22 cellular contexts compared by ENCODE assay signal in the genomic region with DNA sequence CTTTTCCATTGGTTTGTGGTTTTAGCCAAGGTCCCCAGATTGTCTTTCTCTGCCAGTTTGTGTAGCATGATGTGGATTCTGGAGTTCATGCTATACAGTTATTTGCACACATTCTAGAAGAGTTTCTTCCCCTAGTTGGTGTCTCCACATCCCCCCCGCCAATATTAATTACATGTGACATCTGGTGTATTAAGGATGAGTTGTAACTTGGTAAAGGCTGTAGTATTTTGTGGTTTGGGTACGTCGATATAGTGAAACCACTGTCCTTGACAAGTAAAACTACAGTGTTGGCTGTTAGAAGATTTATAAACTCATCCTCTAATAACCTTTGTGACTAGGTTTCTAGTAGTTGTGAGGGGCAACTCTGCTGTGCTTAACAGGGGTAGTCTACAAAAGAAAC. TPM values are rescaled to one million over a fixed set of nuclear protein-coding genes. Genes with fewer than 3 reads are reported as not detected.
DNase-seq lines count a peak whose midpoint lies in the region; ATAC-seq, FAIRE-seq and TF ChIP-seq lines count a peak whose summit lies in the region.
"Had no signal": no experiment of that assay in that cellular context is flagged by ENCODE, and none has a peak within 500 bp of the region (broad histone marks: within the 10 kb centered on the region; RNA-seq: fewer than 3 reads in every experiment).

No MANE protein-coding gene starts in this region.

- TF ChIP-seq POLR2A in IMR-90 (IDR thresholded peaks at IDR 0.05; ENCODE audit: low read depth, low read length): no peak
- no peak for TF ChIP-seq POLR2A in GM12878 (IDR thresholded peaks at IDR 0.05; ENCODE audit: low read depth, low read length)

- H3K27me3 ChIP-seq in BLaER1 (no peaks in the 10 kb centered on the region), IMR-90 (ENCODE audit: control insufficient read depth, insufficient read depth, low read length) (no peaks in the 10 kb centered on the region), GM12878 (replicated peaks in 1 of 2; ENCODE audit: control insufficient read depth in 2 of 2, insufficient read depth in 2 of 2, low read length in 1 of 2) (no peaks in the 10 kb centered on the region)
- H3K27me3 ChIP-seq: right atrium auricular region, SJSA1 had no signal

- no peak overlapping the region for H3K18ac ChIP-seq in IMR-90 (ENCODE audit: low read depth, low read length)

- RAD21 ChIA-PET in GM12878 (lab: Charles Lee; ENCODE audit: unreplicated experiment): no interaction called here

- TF ChIP-seq EP300 in GM12878 (IDR thresholded peaks at IDR 0.05; ENCODE audit: borderline replicate concordance in 1 of 2, control insufficient read depth in 1 of 2, low read depth in 2 of 2, low read length in 2 of 2): no peak

- H3K9me3 ChIP-seq in BLaER1 (no peaks in the 10 kb centered on the region), IMR-90 (ENCODE audit: control insufficient read depth, insufficient read depth, low read length) (no peaks in the 10 kb centered on the region), GM12878 (replicated peaks; ENCODE audit: control insufficient read depth, insufficient read depth, low read length) (no peaks in the 10 kb centered on the region)
- H3K9me3 ChIP-seq: lower lobe of right lung, right atrium auricular region, SJSA1 had no signal

- no peak overlapping the region for H2BK5ac ChIP-seq in IMR-90 (ENCODE audit: low read depth, low read length, poor library complexity, severe bottlenecking)

- no peaks in the 10 kb centered on the region for H3K9me3 Mint-ChIP-seq in natural killer cell treated with Interleukin-12 subunit alpha and Interleukin-12 subunit beta and Interleukin-15 and Interleukin-18, amount 100 ng/mL, for 72 hours
- H3K9me3 Mint-ChIP-seq: activated naive CD4-positive, alpha-beta T cell treated with anti-CD3 and anti-CD28 coated beads, Interleukin-2, amount 50 U/mL, for 24 hours; brain; dendritic cell treated with granulocyte-macrophage colony-stimulating factor and Interleukin-4, amounts not matched to agents 40 ng/mL and 50 ng/mL, for 4 days; H9 had no signal

- H3K23ac ChIP-seq in IMR-90 (ENCODE audit: low read depth, low read length): peak overlapping the region; percentile 31; the same call in 1 of the 2 replicates

- H3K14ac ChIP-seq in IMR-90 (replicated peaks; ENCODE audit: low read depth, low read length): no peak overlapping the region

- H3K9ac ChIP-seq in BLaER1 (no peak overlapping the region), IMR-90 (ENCODE audit: low read depth, low read length) (no peak overlapping the region), GM12878 (ENCODE audit: control insufficient read depth, insufficient read depth, low read length) (no peak overlapping the region)

- H4K5ac ChIP-seq in IMR-90 (ENCODE audit: low read depth, low read length): no peak overlapping the region

- no peak overlapping the region for H2BK20ac ChIP-seq in IMR-90 (ENCODE audit: low read depth, low read length)

- H3K79me2 ChIP-seq in GM12878 (ENCODE audit: control insufficient read depth, insufficient read depth, low read length): no peaks in the 10 kb centered on the region

- SMC1A ChIA-PET in GM12878 (lab: Charles Lee; ENCODE audit: uncharacterized antibody, unreplicated experiment): no interaction called here

- H3K4me2 ChIP-seq in BLaER1 (no peak overlapping the region), IMR-90 (ENCODE audit: low read depth, low read length) (no peak overlapping the region), GM12878 (ENCODE audit: control insufficient read depth, insufficient read depth) (peak overlapping the region; percentile 38; the same call in 1 of the 2 replicates)

- H3K27ac ChIP-seq in BLaER1 (peak overlapping the region; percentile 1; the same call in 1 of the 2 replicates), IMR-90 (ENCODE audit: insufficient read depth, low read length) (no peak overlapping the region), GM12878 (ENCODE audit: control insufficient read depth, insufficient read depth) (no peak overlapping the region)
- H3K27ac ChIP-seq: lower lobe of right lung, right atrium auricular region, SJSA1, WERI-Rb-1 had no signal

- no peak overlapping the region for H3K4ac ChIP-seq in IMR-90 (ENCODE audit: low read depth, low read length)

- peaks cover 24% of the 10 kb centered on the region for H3K4me1 ChIP-seq in BLaER1
- H3K4me1 ChIP-seq in IMR-90 (ENCODE audit: control insufficient read depth, insufficient read depth, low read length): peaks cover 5% of the 10 kb centered on the region
- peaks cover 15% of the 10 kb centered on the region for H3K4me1 ChIP-seq in GM12878 (ENCODE audit: control insufficient read depth, insufficient read depth, low read length)
- H3K4me1 ChIP-seq: lower lobe of right lung, right atrium auricular region, SJSA1 had no signal

- no peak for FAIRE-seq in GM12878 (lab: Jason Lieb, UNC)
- FAIRE-seq: islet of Langerhans had no signal

- H2BK120ac ChIP-seq in IMR-90 (ENCODE audit: low read depth, low read length): no peak overlapping the region

- H3K4me1 Mint-ChIP-seq in natural killer cell treated with Interleukin-12 subunit alpha and Interleukin-12 subunit beta and Interleukin-15 and Interleukin-18, amount 100 ng/mL, for 72 hours (ENCODE audit: low read depth in 2 of 2): peaks cover 13% of the 10 kb centered on the region in 2 donors
- H3K4me1 Mint-ChIP-seq: activated naive CD4-positive, alpha-beta T cell treated with anti-CD3 and anti-CD28 coated beads, Interleukin-2, amount 50 U/mL, for 24 hours; brain had no signal

- TF ChIP-seq RAD21 in IMR-90 (IDR thresholded peaks at IDR 0.05; ENCODE audit: low read length) (no peak), GM12878 (IDR thresholded peaks at IDR 0.05; ENCODE audit: insufficient read depth, low read depth, low read length) (no peak)

- peak; percentile 3 for DNase-seq in IMR-90
- DNase-seq in GM12878 (ENCODE audit: low read depth, low spot score): no peak
- DNase-seq in natural killer cell treated with Interleukin-12 subunit alpha and Interleukin-12 subunit beta and Interleukin-15 and Interleukin-18, amount 100 ng/mL, for 72 hours (ENCODE audit: low spot score): no peak
- no peak for DNase-seq in DMS153 treated with DMSO at 0.1 percent for 48 hours (lab: John Stamatoyannopoulos, UW; ENCODE audit: unreplicated experiment)
- DNase-seq in midbrain (lab: John Stamatoyannopoulos, UW): no peak
- no peak for DNase-seq in medulla oblongata (ENCODE audit: extremely low spot score)
- DNase-seq: DMS79 treated with DMSO at 0.1 percent for 48 hours, H9, KBM-7, lower lobe of right lung, NCI-H1694 treated with DMSO at 0.1 percent for 48 hours, NCI-H2227 treated with DMSO at 0.1 percent for 48 hours, NCI-H82, WERI-Rb-1 had no signal

- H2AK5ac ChIP-seq in IMR-90 (ENCODE audit: low read depth, low read length): no peak overlapping the region

- H3K9me1 ChIP-seq in IMR-90 (ENCODE audit: insufficient read depth, low read length): no peaks in the 10 kb centered on the region

- H4K8ac ChIP-seq in IMR-90 (ENCODE audit: low read depth in 2 of 2, low read length in 2 of 2): no peak overlapping the region

- TF ChIP-seq CTCF in IMR-90 (conservative IDR thresholded peaks at IDR 0.05; ENCODE audit: low read depth, low read length): no peak
- TF ChIP-seq CTCF in GM12878 (IDR thresholded peaks at IDR 0.05 in 2 of 3, conservative IDR thresholded peaks at IDR 0.05 in 1 of 3; ENCODE audit: control insufficient read depth in 2 of 3, extremely low read depth in 1 of 3, insufficient read depth in 1 of 3, low read depth in 3 of 3, low read length in 3 of 3): no peak

- POLR2A ChIA-PET in IMR-90 (lab: Charles Lee; ENCODE audit: unreplicated experiment): no interaction called here
- POLR2A ChIA-PET in GM12878 (lab: Charles Lee): no interaction called here

- peak overlapping the region; percentile 48 to 57 for H3K27ac Mint-ChIP-seq in natural killer cell treated with Interleukin-12 subunit alpha and Interleukin-12 subunit beta and Interleukin-15 and Interleukin-18, amount 100 ng/mL, for 72 hours
- H3K27ac Mint-ChIP-seq: activated naive CD4-positive, alpha-beta T cell treated with anti-CD3 and anti-CD28 coated beads, Interleukin-2, amount 50 U/mL, for 24 hours; dendritic cell treated with granulocyte-macrophage colony-stimulating factor and Interleukin-4, amounts not matched to agents 40 ng/mL and 50 ng/mL, for 4 days had no signal

- CTCF ChIA-PET in IMR-90 (lab: Yijun Ruan, JAX): interaction anchor here (0.7 to 0.9 kb wide), 2 partner anchors 13 to 20 kb away, joined by 3 to 4 read pairs; no protein-coding TSS in a partner anchor
- CTCF ChIA-PET in GM12878 (lab: Yijun Ruan, JAX): interaction anchor here (0.6 to 0.8 kb wide), 2 partner anchors 106 to 228 kb away, joined by 3 to 5 read pairs; no protein-coding TSS in a partner anchor

- H4K91ac ChIP-seq in IMR-90 (ENCODE audit: insufficient read depth, low read depth, low read length): no peak overlapping the region

- dilution Hi-C loops in IMR-90 (cut with HindIII; ENCODE audit: low sequenced_read_pairs, unreplicated experiment): no loop called here

- BruUV-seq in IMR-90 (replicated peaks; lab: Mats Ljungman, UMichigan) (no TSS peak), GM12878 (replicated peaks; lab: Mats Ljungman, UMichigan) (no TSS peak)

- H2AK9ac ChIP-seq in IMR-90 (replicated peaks; ENCODE audit: low read depth, low read length, poor library complexity): no peak overlapping the region

- H2BK15ac ChIP-seq in IMR-90 (ENCODE audit: low read depth, low read length): no peak overlapping the region

- peaks cover 5% of the 10 kb centered on the region for H3K36me3 Mint-ChIP-seq in natural killer cell treated with Interleukin-12 subunit alpha and Interleukin-12 subunit beta and Interleukin-15 and Interleukin-18, amount 100 ng/mL, for 72 hours

- no CpG with 5 or more reads among the region's 3 CpGs for WGBS in IMR-90 (ENCODE audit: extremely low coverage in 2 of 2, insufficient read length in 1 of 2), 2 experiments
- 96% methylated on average over 3 of the region's 3 CpGs for WGBS in GM12878 (ENCODE audit: insufficient coverage, insufficient replicate concordance, low lambda C conversion rate, missing lambda C conversion rate)

- H3K4me3 ChIP-seq in BLaER1 (no peak overlapping the region), IMR-90 (ENCODE audit: insufficient read depth, low read depth, low read length) (no peak overlapping the region), GM12878 (no peak overlapping the region)
- H3K4me3 ChIP-seq: lower lobe of right lung, right atrium auricular region, SJSA1 had no signal

- peaks cover 13 to 25% of the 10 kb centered on the region in 2 experiments for H3K79me1 ChIP-seq in IMR-90 (ENCODE audit: low read depth in 1 of 2, low read length in 2 of 2)

- ATAC-seq in IMR-90 (ENCODE audit: low read depth): no peak
- ATAC-seq in GM12878: peak; percentile 27; the same call in 2 of the 3 replicates
- ATAC-seq in natural killer cell treated with Interleukin-12 subunit alpha and Interleukin-12 subunit beta and Interleukin-15 and Interleukin-18, amount 100 ng/mL, for 72 hours: no peak
- no peak for ATAC-seq in GM19351 (IDR thresholded peaks at IDR 0.05; ENCODE audit: unreplicated experiment)

- H4K20me1 ChIP-seq in BLaER1 (peaks cover 27% of the 10 kb centered on the region), IMR-90 (ENCODE audit: insufficient read depth, low read length) (peaks cover 3% of the 10 kb centered on the region; the same call in 1 of the 2 replicates), GM12878 (ENCODE audit: control insufficient read depth, insufficient read depth) (no peaks in the 10 kb centered on the region)

- intact Hi-C loops in IMR-90 (cut with micrococcal nuclease): no loop called here
- intact Hi-C loops in GM12878 (cut with micrococcal nuclease; ENCODE audit: unreplicated experiment): no loop called here

- peaks cover 95% of the 10 kb centered on the region for H3K36me3 ChIP-seq in BLaER1
- peaks cover 35% of the 10 kb centered on the region for H3K36me3 ChIP-seq in IMR-90 (ENCODE audit: control insufficient read depth, insufficient read depth, low read length)
- peaks cover 12 to 22% of the 10 kb centered on the region in 2 experiments for H3K36me3 ChIP-seq in GM12878 (ENCODE audit: control insufficient read depth in 2 of 2, insufficient read depth in 2 of 2, low read length in 1 of 2)

- no peak overlapping the region for H3K56ac ChIP-seq in IMR-90 (ENCODE audit: extremely low read depth, insufficient read depth, low read length)

- H2AFZ ChIP-seq in IMR-90 (replicated peaks; ENCODE audit: low read length, poor library complexity) (no peak overlapping the region), GM12878 (ENCODE audit: control insufficient read depth, low read depth, low read length) (no peak overlapping the region)

- H3K4me3 Mint-ChIP-seq in natural killer cell treated with Interleukin-12 subunit alpha and Interleukin-12 subunit beta and Interleukin-15 and Interleukin-18, amount 100 ng/mL, for 72 hours: no peak overlapping the region
- H3K4me3 Mint-ChIP-seq: activated naive CD4-positive, alpha-beta T cell treated with anti-CD3 and anti-CD28 coated beads, Interleukin-2, amount 50 U/mL, for 24 hours; brain; dendritic cell treated with granulocyte-macrophage colony-stimulating factor and Interleukin-4, amounts not matched to agents 40 ng/mL and 50 ng/mL, for 4 days; H9 had no signal

- in situ Hi-C loops in IMR-90 (cut with MboI; ENCODE audit: low sequenced_read_pairs): no loop called here
- in situ Hi-C loops in GM12878 (cut with MboI): no loop called here

- no peaks in the 10 kb centered on the region for H3K27me3 Mint-ChIP-seq in natural killer cell treated with Interleukin-12 subunit alpha and Interleukin-12 subunit beta and Interleukin-15 and Interleukin-18, amount 100 ng/mL, for 72 hours
- H3K27me3 Mint-ChIP-seq: activated naive CD4-positive, alpha-beta T cell treated with anti-CD3 and anti-CD28 coated beads, Interleukin-2, amount 50 U/mL, for 24 hours; brain; dendritic cell treated with granulocyte-macrophage colony-stimulating factor and Interleukin-4, amounts not matched to agents 40 ng/mL and 50 ng/mL, for 4 days had no signal

RNA-seq across cellular contexts. Expression of a gene that starts 23.7 kb away (rescaled TPM):
- total RNA-seq in IMR-90 (2012; rRNA removed): 10.4 and 11.1 TPM in 2 replicates
- 26.1 and 29.7 TPM in 2 replicates for polyA plus RNA-seq in IMR-90 (2012; rRNA removed)
- 18.8 and 34.8 TPM in 2 replicates for polyA plus RNA-seq in IMR-90 (2012; cell fraction: cytosol; rRNA removed)
- 99.3 and 171 TPM in 2 replicates for polyA plus RNA-seq in IMR-90 (2012; cell fraction: nucleus; rRNA removed; ENCODE audit: low replicate concordance)
- 81.4 and 96.2 TPM in 2 replicates for total RNA-seq in GM12878 (2013; cell fraction: nucleolus; rRNA removed)
- 27.1 and 31.1 TPM in 2 replicates for total RNA-seq in GM12878 (2014; rRNA removed)
- total RNA-seq in GM12878 (2014; rRNA removed; fragmentation: Illumina TruSeq; extraction: Trizol): 13.6 and 13.7 TPM in 2 replicates
- total RNA-seq in GM12878 (2021): 24.4 and 28.6 TPM in 2 replicates
- 8.2 TPM for polyA plus RNA-seq in GM12878 (2011; ENCODE audit: low read depth)
- polyA plus RNA-seq in GM12878 (2011; rRNA removed): 15.8 and 23.6 TPM in 2 replicates
- polyA plus RNA-seq in GM12878 (2011; cell fraction: cytosol; rRNA removed): 23.6 and 35.3 TPM in 2 replicates
- polyA plus RNA-seq in GM12878 (2011; cell fraction: nucleus; rRNA removed): 153 and 183 TPM in 2 replicates
- 16.8 and 20.6 TPM in 2 replicates for polyA plus RNA-seq in GM12878 (2012)
- 5.3 and 9.7 TPM in 2 replicates for polyA plus RNA-seq in GM12878 (2014; fragmentation: Illumina TruSeq; extraction: Trizol)
- 1 to 10 TPM in 1 of 2 experiments, under 1 TPM in 1; 0.76 to 6.5 TPM for polyA plus RNA-seq in GM12878 (2014; fragmentation: Nextera tagmentation; extraction: Ambion mirVana)
- 28.7 and 28.8 TPM in 2 replicates for polyA plus RNA-seq in GM12878 (2014; rRNA removed)
- polyA plus RNA-seq in GM12878 (2016; fragmentation: Nextera tagmentation; extraction: Ambion mirVana): 10 to 100 TPM; 22.7 to 23.1 TPM
- polyA minus RNA-seq in GM12878 (2011; rRNA and poly(A)+ RNA removed): 33.9 and 57.0 TPM in 2 replicates
- polyA minus RNA-seq in GM12878 (2011; cell fraction: cytosol; rRNA and poly(A)+ RNA removed): 22.1 and 39.0 TPM in 2 replicates
- 65.0 and 89.6 TPM in 2 replicates for polyA minus RNA-seq in GM12878 (2011; cell fraction: nucleus; rRNA and poly(A)+ RNA removed)
- total RNA-seq in natural killer cell treated with Interleukin-12 subunit alpha and Interleukin-12 subunit beta and Interleukin-15 and Interleukin-18, amount 100 ng/mL, for 72 hours: 10 to 100 TPM; 23.2 to 34.7 TPM

RNA-seq across cellular contexts. Expression of a gene that starts 40.8 kb away (rescaled TPM):
- 55.8 and 60.9 TPM in 2 replicates for total RNA-seq in IMR-90 (2012; rRNA removed)
- polyA plus RNA-seq in IMR-90 (2012; rRNA removed): 160 and 172 TPM in 2 replicates
- polyA plus RNA-seq in IMR-90 (2012; cell fraction: cytosol; rRNA removed): 97.3 and 121 TPM in 2 replicates
- 1,034 and 1,622 TPM in 2 replicates for polyA plus RNA-seq in IMR-90 (2012; cell fraction: nucleus; rRNA removed; ENCODE audit: low replicate concordance)
- 194 and 215 TPM in 2 replicates for total RNA-seq in GM12878 (2013; cell fraction: nucleolus; rRNA removed)
- 72.6 and 85.5 TPM in 2 replicates for total RNA-seq in GM12878 (2014; rRNA removed)
- 57.8 and 59.9 TPM in 2 replicates for total RNA-seq in GM12878 (2014; rRNA removed; fragmentation: Illumina TruSeq; extraction: Trizol)
- 150 and 169 TPM in 2 replicates for total RNA-seq in GM12878 (2021)
- polyA plus RNA-seq in GM12878 (2011; ENCODE audit: low read depth): 121 TPM
- 53.5 and 119 TPM in 2 replicates for polyA plus RNA-seq in GM12878 (2011; rRNA removed)
- polyA plus RNA-seq in GM12878 (2011; cell fraction: cytosol; rRNA removed): 133 and 171 TPM in 2 replicates
- 1,270 and 1,449 TPM in 2 replicates for polyA plus RNA-seq in GM12878 (2011; cell fraction: nucleus; rRNA removed)
- polyA plus RNA-seq in GM12878 (2012): 156 and 221 TPM in 2 replicates
- polyA plus RNA-seq in GM12878 (2014; fragmentation: Illumina TruSeq; extraction: Trizol): 60.4 and 105 TPM in 2 replicates
- polyA plus RNA-seq in GM12878 (2014; fragmentation: Nextera tagmentation; extraction: Ambion mirVana): 10 to 100 TPM; 21.3 to 24.1 TPM
- 126 and 141 TPM in 2 replicates for polyA plus RNA-seq in GM12878 (2014; rRNA removed)
- 100 to 1,000 TPM; 110 to 116 TPM for polyA plus RNA-seq in GM12878 (2016; fragmentation: Nextera tagmentation; extraction: Ambion mirVana)
- polyA minus RNA-seq in GM12878 (2011; rRNA and poly(A)+ RNA removed): 115 and 118 TPM in 2 replicates
- 32.7 and 37.9 TPM in 2 replicates for polyA minus RNA-seq in GM12878 (2011; cell fraction: cytosol; rRNA and poly(A)+ RNA removed)
- 59.1 and 87.9 TPM in 2 replicates for polyA minus RNA-seq in GM12878 (2011; cell fraction: nucleus; rRNA and poly(A)+ RNA removed)
- 100 to 1,000 TPM; 128 to 222 TPM for total RNA-seq in natural killer cell treated with Interleukin-12 subunit alpha and Interleukin-12 subunit beta and Interleukin-15 and Interleukin-18, amount 100 ng/mL, for 72 hours

RNA-seq across cellular contexts. Expression of a gene that starts 47.7 kb away (rescaled TPM):
- 73.0 and 93.7 TPM in 2 replicates for total RNA-seq in IMR-90 (2012; rRNA removed)
- 54.0 and 62.3 TPM in 2 replicates for polyA plus RNA-seq in IMR-90 (2012; rRNA removed)
- 29.2 and 37.6 TPM in 2 replicates for polyA plus RNA-seq in IMR-90 (2012; cell fraction: cytosol; rRNA removed)
- 121 and 155 TPM in 2 replicates for polyA plus RNA-seq in IMR-90 (2012; cell fraction: nucleus; rRNA removed; ENCODE audit: low replicate concordance)
- total RNA-seq in GM12878 (2013; cell fraction: nucleolus; rRNA removed): 128 and 140 TPM in 2 replicates
- 74.7 and 77.4 TPM in 2 replicates for total RNA-seq in GM12878 (2014; rRNA removed)
- total RNA-seq in GM12878 (2014; rRNA removed; fragmentation: Illumina TruSeq; extraction: Trizol): 63.6 and 67.1 TPM in 2 replicates
- total RNA-seq in GM12878 (2021): 58.7 and 61.8 TPM in 2 replicates
- 30.9 TPM for polyA plus RNA-seq in GM12878 (2011; ENCODE audit: low read depth)
- 59.7 and 74.0 TPM in 2 replicates for polyA plus RNA-seq in GM12878 (2011; rRNA removed)
- polyA plus RNA-seq in GM12878 (2011; cell fraction: cytosol; rRNA removed): 67.2 and 70.7 TPM in 2 replicates
- polyA plus RNA-seq in GM12878 (2011; cell fraction: nucleus; rRNA removed): 67.3 and 73.8 TPM in 2 replicates
- 32.0 and 43.5 TPM in 2 replicates for polyA plus RNA-seq in GM12878 (2012)
- polyA plus RNA-seq in GM12878 (2014; fragmentation: Illumina TruSeq; extraction: Trizol): 50.5 and 60.2 TPM in 2 replicates
- polyA plus RNA-seq in GM12878 (2014; fragmentation: Nextera tagmentation; extraction: Ambion mirVana): 10 to 100 TPM; 18.7 to 22.2 TPM
- polyA plus RNA-seq in GM12878 (2014; rRNA removed): 56.8 and 58.5 TPM in 2 replicates
- 10 to 100 TPM; 70.1 to 74.4 TPM for polyA plus RNA-seq in GM12878 (2016; fragmentation: Nextera tagmentation; extraction: Ambion mirVana)
- 83.8 and 86.3 TPM in 2 replicates for polyA minus RNA-seq in GM12878 (2011; rRNA and poly(A)+ RNA removed)
- polyA minus RNA-seq in GM12878 (2011; cell fraction: cytosol; rRNA and poly(A)+ RNA removed): 24.6 and 41.0 TPM in 2 replicates
- 28.0 and 56.9 TPM in 2 replicates for polyA minus RNA-seq in GM12878 (2011; cell fraction: nucleus; rRNA and poly(A)+ RNA removed)
- total RNA-seq in natural killer cell treated with Interleukin-12 subunit alpha and Interleukin-12 subunit beta and Interleukin-15 and Interleukin-18, amount 100 ng/mL, for 72 hours: 100 to 1,000 TPM; 141 to 238 TPM

RNA-seq across cellular contexts. Expression of a gene that starts 52.0 kb away (rescaled TPM):
- total RNA-seq in IMR-90 (2012; rRNA removed): 27.8 and 28.3 TPM in 2 replicates
- 42.2 and 43.5 TPM in 2 replicates for polyA plus RNA-seq in IMR-90 (2012; rRNA removed)
- polyA plus RNA-seq in IMR-90 (2012; cell fraction: cytosol; rRNA removed): 33.8 and 36.4 TPM in 2 replicates
- 116 and 195 TPM in 2 replicates for polyA plus RNA-seq in IMR-90 (2012; cell fraction: nucleus; rRNA removed; ENCODE audit: low replicate concordance)
- total RNA-seq in GM12878 (2013; cell fraction: nucleolus; rRNA removed): 13.2 and 15.2 TPM in 2 replicates
- total RNA-seq in GM12878 (2014; rRNA removed): 28.2 and 30.4 TPM in 2 replicates
- 12.2 and 14.9 TPM in 2 replicates for total RNA-seq in GM12878 (2014; rRNA removed; fragmentation: Illumina TruSeq; extraction: Trizol)
- total RNA-seq in GM12878 (2021): 20.5 and 23.7 TPM in 2 replicates
- 18.4 TPM for polyA plus RNA-seq in GM12878 (2011; ENCODE audit: low read depth)
- 15.6 and 26.3 TPM in 2 replicates for polyA plus RNA-seq in GM12878 (2011; rRNA removed)
- 43.0 and 43.1 TPM in 2 replicates for polyA plus RNA-seq in GM12878 (2011; cell fraction: cytosol; rRNA removed)
- polyA plus RNA-seq in GM12878 (2011; cell fraction: nucleus; rRNA removed): 77.6 and 87.5 TPM in 2 replicates
- 18.4 and 24.7 TPM in 2 replicates for polyA plus RNA-seq in GM12878 (2012)
- polyA plus RNA-seq in GM12878 (2014; fragmentation: Illumina TruSeq; extraction: Trizol): 13.8 and 15.7 TPM in 2 replicates
- 10 to 100 TPM; 10.1 to 21.9 TPM for polyA plus RNA-seq in GM12878 (2014; fragmentation: Nextera tagmentation; extraction: Ambion mirVana)
- 23.0 and 27.3 TPM in 2 replicates for polyA plus RNA-seq in GM12878 (2014; rRNA removed)
- 10 to 100 TPM; 21.2 to 26.0 TPM for polyA plus RNA-seq in GM12878 (2016; fragmentation: Nextera tagmentation; extraction: Ambion mirVana)
- polyA minus RNA-seq in GM12878 (2011; rRNA and poly(A)+ RNA removed): 31.2 and 44.4 TPM in 2 replicates
- 11.9 and 12.6 TPM in 2 replicates for polyA minus RNA-seq in GM12878 (2011; cell fraction: cytosol; rRNA and poly(A)+ RNA removed)
- 21.5 and 34.7 TPM in 2 replicates for polyA minus RNA-seq in GM12878 (2011; cell fraction: nucleus; rRNA and poly(A)+ RNA removed)
- total RNA-seq in natural killer cell treated with Interleukin-12 subunit alpha and Interleukin-12 subunit beta and Interleukin-15 and Interleukin-18, amount 100 ng/mL, for 72 hours: 10 to 100 TPM; 20.6 to 24.2 TPM

RNA-seq across cellular contexts. Expression of a gene that starts 55.6 kb away (rescaled TPM):
- total RNA-seq in IMR-90 (2012; rRNA removed) (26.5 and 43.3 TPM in 2 replicates), GM12878 (2014; rRNA removed) (133 and 136 TPM in 2 replicates), GM12878 (2014; rRNA removed; fragmentation: Illumina TruSeq; extraction: Trizol) (34.1 and 37.1 TPM in 2 replicates), GM12878 (2021) (83.5 and 87.4 TPM in 2 replicates)
- polyA plus RNA-seq in IMR-90 (2012; rRNA removed) (112 and 137 TPM in 2 replicates), GM12878 (2011; rRNA removed) (15.4 and 25.4 TPM in 2 replicates), GM12878 (2014; fragmentation: Illumina TruSeq; extraction: Trizol) (13.3 and 40.4 TPM in 2 replicates), GM12878 (2014; fragmentation: Nextera tagmentation; extraction: Ambion mirVana) (10 to 100 TPM; 31.3 to 40.2 TPM), GM12878 (2014; rRNA removed) (103 and 121 TPM in 2 replicates), GM12878 (2016; fragmentation: Nextera tagmentation; extraction: Ambion mirVana) (100 to 1,000 TPM; 217 to 228 TPM)
- polyA plus RNA-seq in IMR-90 (2012; cell fraction: cytosol; rRNA removed): 38.6 and 96.1 TPM in 2 replicates
- polyA plus RNA-seq in IMR-90 (2012; cell fraction: nucleus; rRNA removed; ENCODE audit: low replicate concordance): 22.8 and 47.7 TPM in 2 replicates
- 33.2 and 42.5 TPM in 2 replicates for total RNA-seq in GM12878 (2013; cell fraction: nucleolus; rRNA removed)
- polyA plus RNA-seq in GM12878 (2011; ENCODE audit: low read depth): 16.8 TPM
- polyA plus RNA-seq in GM12878 (2011; cell fraction: cytosol; rRNA removed): 35.8 and 53.0 TPM in 2 replicates
- 32.3 and 42.2 TPM in 2 replicates for polyA plus RNA-seq in GM12878 (2011; cell fraction: nucleus; rRNA removed)
- polyA plus RNA-seq in GM12878 (2012): 65.0 and 79.2 TPM in 2 replicates
- 16.4 and 40.1 TPM in 2 replicates for polyA minus RNA-seq in GM12878 (2011; rRNA and poly(A)+ RNA removed)
- polyA minus RNA-seq in GM12878 (2011; cell fraction: cytosol; rRNA and poly(A)+ RNA removed): 19.6 and 26.5 TPM in 2 replicates
- 33.2 and 63.3 TPM in 2 replicates for polyA minus RNA-seq in GM12878 (2011; cell fraction: nucleus; rRNA and poly(A)+ RNA removed)
- total RNA-seq in natural killer cell treated with Interleukin-12 subunit alpha and Interleukin-12 subunit beta and Interleukin-15 and Interleukin-18, amount 100 ng/mL, for 72 hours: 100 to 1,000 TPM in 1 of 2 donors, 10 to 100 TPM in 1; 91.4 to 106 TPM
